Comparison of ENCODE assay signal across 1 cellular context in the genomic region with DNA sequence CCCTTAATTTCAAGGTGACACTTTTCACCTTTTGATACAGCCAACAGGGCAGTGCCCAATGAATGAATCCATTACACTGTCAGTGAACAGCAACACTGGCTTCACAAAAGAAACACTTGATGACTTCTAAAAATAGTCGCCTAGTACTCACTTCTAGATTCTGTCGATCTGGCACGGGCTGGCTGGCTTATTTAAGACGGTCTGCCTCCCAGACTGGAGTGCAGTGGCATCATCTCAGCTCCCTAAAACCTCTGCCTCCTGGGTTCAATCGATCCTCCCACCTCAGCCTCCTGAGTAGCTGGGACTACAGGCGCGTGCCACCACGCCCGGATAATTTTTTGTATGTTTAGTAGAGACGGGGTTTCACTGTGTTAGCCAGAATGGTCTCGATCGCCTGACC.
TF ChIP-seq lines count a peak whose summit lies in the region.

No MANE protein-coding gene starts in this region.

TF ChIP-seq in HepG2, 621 proteins besides CTCF, POLR2A, EP300 and RAD21:
- 0 out of 2 replicates have a peak, but pooled peaks have one; percentile 42 for TF ChIP-seq EEA1 (CRISPR knock-in tag; IDR thresholded peaks at IDR 0.05; ENCODE audit: borderline replicate concordance)
- no peak for TF ChIP-seq EHMT2 (IDR thresholded peaks at IDR 0.05; ENCODE audit: borderline replicate concordance, low read depth, low read length)
- TF ChIP-seq NFKB2 (CRISPR knock-in tag; IDR thresholded peaks at IDR 0.05; ENCODE audit: borderline replicate concordance), result 0 out of 2 replicates have a peak, but pooled peaks have one; percentile 13
- TF ChIP-seq ZBTB38 (CRISPR knock-in tag; IDR thresholded peaks at IDR 0.05), result peak; percentile 65
- TF ChIP-seq ZNF501 (CRISPR knock-in tag; IDR thresholded peaks at IDR 0.05), result 0 out of 2 replicates have a peak, but pooled peaks have one; percentile 17
- TF ChIP-seq, protein P1, sequence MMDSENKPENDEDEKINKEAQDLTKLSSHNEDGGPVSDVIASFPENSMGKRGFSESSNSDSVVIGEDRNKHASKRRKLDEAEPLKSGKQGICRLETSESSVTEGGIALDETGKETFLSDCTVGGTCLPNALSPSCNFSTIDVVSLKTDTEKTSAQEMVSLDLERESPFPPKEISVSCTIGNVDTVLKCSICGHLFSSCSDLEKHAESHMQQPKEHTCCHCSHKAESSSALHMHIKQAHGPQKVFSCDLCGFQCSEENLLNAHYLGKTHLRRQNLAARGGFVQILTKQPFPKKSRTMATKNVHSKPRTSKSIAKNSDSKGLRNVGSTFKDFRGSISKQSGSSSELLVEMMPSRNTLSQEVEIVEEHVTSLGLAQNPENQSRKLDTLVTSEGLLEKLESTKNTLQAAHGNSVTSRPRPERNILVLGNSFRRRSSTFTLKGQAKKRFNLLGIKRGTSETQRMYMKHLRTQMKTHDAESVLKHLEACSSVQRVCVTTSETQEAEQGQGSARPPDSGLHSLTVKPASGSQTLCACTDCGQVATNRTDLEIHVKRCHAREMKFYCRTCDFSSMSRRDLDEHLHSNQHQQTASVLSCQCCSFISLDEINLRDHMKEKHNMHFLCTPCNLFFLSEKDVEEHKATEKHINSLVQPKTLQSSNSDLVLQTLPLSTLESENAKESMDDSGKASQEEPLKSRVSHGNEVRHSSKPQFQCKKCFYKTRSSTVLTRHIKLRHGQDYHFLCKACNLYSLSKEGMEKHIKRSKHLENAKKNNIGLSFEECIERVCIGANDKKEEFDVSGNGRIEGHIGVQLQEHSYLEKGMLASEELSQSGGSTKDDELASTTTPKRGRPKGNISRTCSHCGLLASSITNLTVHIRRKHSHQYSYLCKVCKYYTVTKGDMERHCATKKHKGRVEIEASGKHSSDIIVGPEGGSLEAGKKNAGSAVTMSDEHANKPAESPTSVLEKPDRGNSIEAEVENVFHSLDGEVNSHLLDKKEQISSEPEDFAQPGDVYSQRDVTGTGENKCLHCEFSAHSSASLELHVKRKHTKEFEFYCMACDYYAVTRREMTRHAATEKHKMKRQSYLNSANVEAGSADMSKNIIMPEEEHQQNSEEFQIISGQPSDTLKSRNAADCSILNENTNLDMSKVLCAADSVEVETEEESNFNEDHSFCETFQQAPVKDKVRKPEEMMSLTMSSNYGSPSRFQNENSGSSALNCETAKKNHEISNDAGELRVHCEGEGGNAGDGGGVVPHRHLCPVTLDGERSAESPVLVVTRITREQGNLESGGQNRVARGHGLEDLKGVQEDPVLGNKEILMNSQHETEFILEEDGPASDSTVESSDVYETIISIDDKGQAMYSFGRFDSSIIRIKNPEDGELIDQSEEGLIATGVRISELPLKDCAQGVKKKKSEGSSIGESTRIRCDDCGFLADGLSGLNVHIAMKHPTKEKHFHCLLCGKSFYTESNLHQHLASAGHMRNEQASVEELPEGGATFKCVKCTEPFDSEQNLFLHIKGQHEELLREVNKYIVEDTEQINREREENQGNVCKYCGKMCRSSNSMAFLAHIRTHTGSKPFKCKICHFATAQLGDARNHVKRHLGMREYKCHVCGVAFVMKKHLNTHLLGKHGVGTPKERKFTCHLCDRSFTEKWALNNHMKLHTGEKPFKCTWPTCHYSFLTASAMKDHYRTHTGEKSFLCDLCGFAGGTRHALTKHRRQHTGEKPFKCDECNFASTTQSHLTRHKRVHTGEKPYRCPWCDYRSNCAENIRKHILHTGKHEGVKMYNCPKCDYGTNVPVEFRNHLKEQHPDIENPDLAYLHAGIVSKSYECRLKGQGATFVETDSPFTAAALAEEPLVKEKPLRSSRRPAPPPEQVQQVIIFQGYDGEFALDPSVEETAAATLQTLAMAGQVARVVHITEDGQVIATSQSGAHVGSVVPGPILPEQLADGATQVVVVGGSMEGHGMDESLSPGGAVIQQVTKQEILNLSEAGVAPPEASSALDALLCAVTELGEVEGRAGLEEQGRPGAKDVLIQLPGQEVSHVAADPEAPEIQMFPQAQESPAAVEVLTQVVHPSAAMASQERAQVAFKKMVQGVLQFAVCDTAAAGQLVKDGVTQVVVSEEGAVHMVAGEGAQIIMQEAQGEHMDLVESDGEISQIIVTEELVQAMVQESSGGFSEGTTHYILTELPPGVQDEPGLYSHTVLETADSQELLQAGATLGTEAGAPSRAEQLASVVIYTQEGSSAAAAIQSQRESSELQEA (CRISPR knock-in tag; IDR thresholded peaks at IDR 0.05; ENCODE audit: not compliant biosample characterization), result no peak
- TF ChIP-seq, protein P2, sequence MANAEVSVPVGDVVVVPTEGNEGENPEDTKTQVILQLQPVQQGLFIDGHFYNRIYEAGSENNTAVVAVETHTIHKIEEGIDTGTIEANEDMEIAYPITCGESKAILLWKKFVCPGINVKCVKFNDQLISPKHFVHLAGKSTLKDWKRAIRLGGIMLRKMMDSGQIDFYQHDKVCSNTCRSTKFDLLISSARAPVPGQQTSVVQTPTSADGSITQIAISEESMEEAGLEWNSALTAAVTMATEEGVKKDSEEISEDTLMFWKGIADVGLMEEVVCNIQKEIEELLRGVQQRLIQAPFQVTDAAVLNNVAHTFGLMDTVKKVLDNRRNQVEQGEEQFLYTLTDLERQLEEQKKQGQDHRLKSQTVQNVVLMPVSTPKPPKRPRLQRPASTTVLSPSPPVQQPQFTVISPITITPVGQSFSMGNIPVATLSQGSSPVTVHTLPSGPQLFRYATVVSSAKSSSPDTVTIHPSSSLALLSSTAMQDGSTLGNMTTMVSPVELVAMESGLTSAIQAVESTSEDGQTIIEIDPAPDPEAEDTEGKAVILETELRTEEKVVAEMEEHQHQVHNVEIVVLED (CRISPR knock-in tag; IDR thresholded peaks at IDR 0.05; ENCODE audit: borderline replicate concordance), result no peak
TF ChIP-seq in HepG2: peak in this region for 4.
